ENCODE assay signal across 8 cellular contexts in the genomic region with DNA sequence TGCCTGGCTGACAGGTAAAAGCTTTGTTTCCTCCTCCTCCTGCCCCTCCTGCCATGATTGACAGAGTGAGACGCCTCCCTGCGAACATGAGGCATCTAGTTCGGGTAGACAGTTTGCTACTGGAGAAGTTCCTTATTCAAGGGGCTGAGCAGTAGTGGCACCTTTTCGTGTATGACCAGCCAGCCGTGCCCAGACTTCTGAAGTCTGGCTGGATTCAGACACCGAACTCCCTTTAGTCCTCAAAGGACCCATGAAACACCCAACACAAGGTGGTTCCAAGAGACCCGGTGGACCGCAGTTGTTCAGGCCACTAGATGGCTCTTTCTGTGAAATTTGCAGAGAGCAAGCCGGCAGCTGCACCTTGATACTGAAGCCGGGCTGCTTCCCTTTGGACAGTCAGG.
A peak's percentile ranks its signal among the peaks of the same experiment; 100 is the strongest.
DNase-seq lines count a peak whose midpoint lies in the region; ATAC-seq, FAIRE-seq and TF ChIP-seq lines count a peak whose summit lies in the region.

No MANE protein-coding gene starts in this region.

- no peak overlapping the region for H3K4me3 Mint-ChIP-seq in activated T-cell treated with anti-CD3 and anti-CD28 coated beads, Interleukin-2, amount 50 U/mL, for 4 hours

- H3K27me3 Mint-ChIP-seq in activated T-cell treated with anti-CD3 and anti-CD28 coated beads, Interleukin-2, amount 50 U/mL, for 4 hours (ENCODE audit: low read depth): no peaks in the 10 kb centered on the region

- H3K9me3 ChIP-seq in WERI-Rb-1 (ENCODE audit: severe bottlenecking) (no peaks in the 10 kb centered on the region), keratinocyte (ENCODE audit: control insufficient read depth, low read depth, low read length) (no peaks in the 10 kb centered on the region), tibial artery (no peaks in the 10 kb centered on the region)

- H3K4me1 ChIP-seq in keratinocyte (ENCODE audit: control insufficient read depth, extremely low read depth, insufficient read depth, low read length): peaks cover 15% of the 10 kb centered on the region
- H3K4me1 ChIP-seq in tibial artery: peaks cover 0 to 11% (median 0%) of the 10 kb centered on the region in 4 donors

- H3K27ac ChIP-seq in WERI-Rb-1 (no peak overlapping the region), keratinocyte (ENCODE audit: control insufficient read depth, insufficient read depth, low read length) (no peak overlapping the region), tibial artery (no peak overlapping the region)

- H3K4me2 ChIP-seq in keratinocyte (ENCODE audit: control insufficient read depth, extremely low read depth, insufficient read depth, low read depth, low read length): no peak overlapping the region

- peak; percentile 68 for TF ChIP-seq CTCF in WERI-Rb-1 (IDR thresholded peaks at IDR 0.05; ENCODE audit: low read depth, low read length)
- TF ChIP-seq CTCF in keratinocyte (optimal IDR thresholded peaks at IDR 0.05 in 1 of 3, IDR thresholded peaks at IDR 0.05 in 1 of 3, conservative IDR thresholded peaks at IDR 0.05 in 1 of 3; ENCODE audit: extremely low read depth in 1 of 3, insufficient read depth in 2 of 3, low read length in 3 of 3): peak; percentile 7 to 40 (median 22)
- peak; percentile 24 to 30 for TF ChIP-seq CTCF in tibial artery (IDR thresholded peaks at IDR 0.05)

- H3K27me3 ChIP-seq in WERI-Rb-1 (ENCODE audit: insufficient read depth, low read depth, severe bottlenecking) (no peaks in the 10 kb centered on the region), keratinocyte (ENCODE audit: control insufficient read depth, extremely low read depth, insufficient read depth, low read length) (no peaks in the 10 kb centered on the region), tibial artery (no peaks in the 10 kb centered on the region)

- no peak overlapping the region for H2AFZ ChIP-seq in keratinocyte (ENCODE audit: control insufficient read depth, low read length)

- H3K4me1 Mint-ChIP-seq in activated T-cell treated with anti-CD3 and anti-CD28 coated beads, Interleukin-2, amount 50 U/mL, for 4 hours (ENCODE audit: low read depth): peaks cover 47% of the 10 kb centered on the region

- no peak for FAIRE-seq in keratinocyte (lab: Jason Lieb, UNC)

- H3K36me3 Mint-ChIP-seq in activated T-cell treated with anti-CD3 and anti-CD28 coated beads, Interleukin-2, amount 50 U/mL, for 4 hours (ENCODE audit: insufficient read depth): no peaks in the 10 kb centered on the region

- peak; percentile 24 for DNase-seq in activated T-cell treated with anti-CD3 and anti-CD28 coated beads, Interleukin-2, amount 50 U/mL, for 1 hour
- DNase-seq in activated T-cell treated with anti-CD3 and anti-CD28 coated beads, Interleukin-2, amount 50 U/mL, for 4 hours: no peak
- DNase-seq in WERI-Rb-1 (peak; percentile 66), keratinocyte (ENCODE audit: low read depth, low spot score) (no peak), tibial artery (no peak), NCI-H187 treated with DMSO at 0.1 percent for 48 hours (lab: John Stamatoyannopoulos, UW) (no peak)

- H4K20me1 ChIP-seq in keratinocyte (ENCODE audit: control insufficient read depth, extremely low read depth, insufficient read depth, low read length): peaks cover 2% of the 10 kb centered on the region

- ATAC-seq in activated T-cell treated with anti-CD3 and anti-CD28 coated beads, Interleukin-2, amount 50 U/mL, for 4 hours: no peak
- no peak for ATAC-seq in GM21515 (IDR thresholded peaks at IDR 0.05; ENCODE audit: unreplicated experiment)
- no peak for ATAC-seq in GM18870 (IDR thresholded peaks at IDR 0.05; ENCODE audit: unreplicated experiment)

- H3K36me3 ChIP-seq in WERI-Rb-1: no peaks in the 10 kb centered on the region
- H3K36me3 ChIP-seq in keratinocyte (ENCODE audit: control insufficient read depth in 2 of 2, extremely low read depth in 1 of 2, insufficient read depth in 2 of 2, low read length in 2 of 2): no peaks in the 10 kb centered on the region
- no peaks in the 10 kb centered on the region for H3K36me3 ChIP-seq in tibial artery

- dilution Hi-C loops in keratinocyte (cut with MboI; ENCODE audit: extremely low pct_ligation_motif_present, low sequenced_read_pairs): no loop called here

- H3K9ac ChIP-seq in keratinocyte (ENCODE audit: control insufficient read depth, extremely low read depth, insufficient read depth, low read length): no peak overlapping the region

- H3K9me1 ChIP-seq in keratinocyte (ENCODE audit: control insufficient read depth, extremely low read depth, insufficient read depth, low read length): no peaks in the 10 kb centered on the region

- no peak overlapping the region for H3K4me3 ChIP-seq in WERI-Rb-1 (ENCODE audit: low read depth, low read length)
- no peak overlapping the region for H3K4me3 ChIP-seq in keratinocyte (ENCODE audit: control insufficient read depth in 2 of 3, extremely low read depth in 1 of 3, insufficient read depth in 2 of 3, low read depth in 1 of 3, low read length in 3 of 3)
- no peak overlapping the region for H3K4me3 ChIP-seq in tibial artery

- intact Hi-C loops in tibial artery (cut with DNase I; ENCODE audit: low total_unique reads): no loop called here

- no peaks in the 10 kb centered on the region for H3K79me2 ChIP-seq in keratinocyte (ENCODE audit: control insufficient read depth, insufficient read depth, low read length)

- H3K9me3 Mint-ChIP-seq in activated T-cell treated with anti-CD3 and anti-CD28 coated beads, Interleukin-2, amount 50 U/mL, for 4 hours: no peaks in the 10 kb centered on the region

Comparison
In these comparisons a context has a peak if more than half of its experiments do, and no peak if none do; other contexts are left out.
1. DNase-seq: peak in activated T-cell treated with anti-CD3 and anti-CD28 coated beads, Interleukin-2, amount 50 U/mL, for 1 hour (single experiment) and WERI-Rb-1 (single experiment); none in activated T-cell treated with anti-CD3 and anti-CD28 coated beads, Interleukin-2, amount 50 U/mL, for 4 hours (single experiment), keratinocyte (single experiment), tibial artery (0 of 2) and NCI-H187 treated with DMSO at 0.1 percent for 48 hours (single experiment).
2. Peak in every context shown above with its lines, with median percentiles within 50 percentile points of each other: CTCF ChIP-seq.